In the genomic region with DNA sequence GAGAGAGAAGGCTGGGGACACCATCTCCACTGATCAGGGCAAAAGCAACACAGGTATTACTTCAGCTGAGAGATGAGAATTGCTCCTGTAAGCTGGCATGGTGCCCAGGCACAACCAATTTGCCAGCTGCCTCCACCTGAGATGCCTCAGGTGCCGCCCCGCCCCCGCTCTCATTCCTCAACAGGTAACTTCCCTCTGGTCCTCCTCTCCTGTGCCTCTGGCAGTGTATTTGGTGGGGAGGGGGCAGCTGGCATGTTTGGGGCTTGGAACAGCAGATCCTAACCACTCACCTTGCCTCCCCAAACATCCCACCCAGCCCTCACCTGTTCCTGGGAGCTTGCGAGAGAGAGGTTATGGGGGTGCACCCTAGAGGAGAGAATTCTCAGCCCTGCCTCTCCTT, we compare ENCODE assay signal across 17 cellular contexts. TPM values are rescaled to one million over a fixed set of nuclear protein-coding genes. Genes with fewer than 3 reads are reported as not detected.
DNase-seq lines count a peak whose midpoint lies in the region; ATAC-seq, FAIRE-seq and TF ChIP-seq lines count a peak whose summit lies in the region.
"Had no signal": no experiment of that assay in that cellular context is flagged by ENCODE, and none has a peak within 500 bp of the region (broad histone marks: within the 10 kb centered on the region; RNA-seq: fewer than 3 reads in every experiment).

No MANE protein-coding gene starts in this region.

- intact Hi-C loops in PC-9 (cut with micrococcal nuclease; ENCODE audit: unreplicated experiment): no loop called here
- intact Hi-C loops in HepG2 (cut with micrococcal nuclease; ENCODE audit: unreplicated experiment): no loop called here
- intact Hi-C loops in Right ventricle myocardium inferior (cut with DNase I): loop anchor here (5.0 kb wide), 1 partner anchor 54 kb away; no protein-coding TSS in a partner anchor

- no peak overlapping the region for H3K4me3 ChIP-seq in PC-9
- no peak overlapping the region for H3K4me3 ChIP-seq in HepG2 (replicated peaks in 1 of 3; ENCODE audit: insufficient read depth in 1 of 3, low read depth in 2 of 3, low read length in 3 of 3)
- H3K4me3 ChIP-seq: HAP-1 had no signal

- H3K36me3 Mint-ChIP-seq in natural killer cell treated with Interleukin-12 subunit alpha and Interleukin-12 subunit beta and Interleukin-15 and Interleukin-18, amount 100 ng/mL, for 72 hours: no peaks in the 10 kb centered on the region

- peaks cover 20% of the 10 kb centered on the region; the same call in 1 of the 2 replicates for H3F3A ChIP-seq in PC-9 (ENCODE audit: insufficient read depth, low read depth)

- no peak overlapping the region for H3K4me3 Mint-ChIP-seq in natural killer cell treated with Interleukin-12 subunit alpha and Interleukin-12 subunit beta and Interleukin-15 and Interleukin-18, amount 100 ng/mL, for 72 hours
- H3K4me3 Mint-ChIP-seq: activated CD8-positive, alpha-beta T cell treated with anti-CD3 and anti-CD28 coated beads, Interleukin-2, amount 10 ng/mL, durations not matched to agents 7 days and 5 days; stimulated activated effector memory CD8-positive, alpha-beta T cell treated with anti-CD3 and anti-CD28 coated beads, Interleukin-12 subunit alpha, Interleukin-12 subunit beta, amount 100 ng/mL, for 72 hours had no signal

- H3K9me2 ChIP-seq in PC-9 (ENCODE audit: insufficient read depth): no peaks in the 10 kb centered on the region

- no peak overlapping the region for H3K27ac Mint-ChIP-seq in natural killer cell treated with Interleukin-12 subunit alpha and Interleukin-12 subunit beta and Interleukin-15 and Interleukin-18, amount 100 ng/mL, for 72 hours
- H3K27ac Mint-ChIP-seq: activated CD8-positive, alpha-beta T cell treated with anti-CD3 and anti-CD28 coated beads, Interleukin-2, amount 10 ng/mL, durations not matched to agents 7 days and 5 days; stimulated activated effector memory CD8-positive, alpha-beta T cell treated with anti-CD3 and anti-CD28 coated beads, Interleukin-12 subunit alpha, Interleukin-12 subunit beta, amount 100 ng/mL, for 72 hours had no signal

- no peaks in the 10 kb centered on the region for H3K9me3 Mint-ChIP-seq in natural killer cell treated with Interleukin-12 subunit alpha and Interleukin-12 subunit beta and Interleukin-15 and Interleukin-18, amount 100 ng/mL, for 72 hours
- H3K9me3 Mint-ChIP-seq: stimulated activated effector memory CD8-positive, alpha-beta T cell treated with anti-CD3 and anti-CD28 coated beads, Interleukin-12 subunit alpha, Interleukin-12 subunit beta, amount 100 ng/mL, for 72 hours had no signal

- H3K27ac ChIP-seq in PC-9 (no peak overlapping the region), HepG2 (ENCODE audit: extremely low read length, insufficient read depth, low read length) (no peak overlapping the region)
- H3K27ac ChIP-seq: foreskin keratinocyte had no signal

- ATAC-seq in HepG2 (no peak), Right ventricle myocardium inferior (no peak)
- no peak for ATAC-seq in natural killer cell treated with Interleukin-12 subunit alpha and Interleukin-12 subunit beta and Interleukin-15 and Interleukin-18, amount 100 ng/mL, for 72 hours
- ATAC-seq: activated CD8-positive, alpha-beta T cell treated with anti-CD3 and anti-CD28 coated beads, Interleukin-2, amount 10 ng/mL, durations not matched to agents 7 days and 5 days; foreskin keratinocyte; stimulated activated effector memory CD8-positive, alpha-beta T cell treated with anti-CD3 and anti-CD28 coated beads, Interleukin-12 subunit alpha, Interleukin-12 subunit beta, amount 100 ng/mL, for 72 hours had no signal

- H3K4me1 ChIP-seq in PC-9 (replicated peaks; ENCODE audit: insufficient read depth) (peaks cover 26% of the 10 kb centered on the region), HepG2 (ENCODE audit: insufficient read depth, low read length) (peaks cover 89% of the 10 kb centered on the region)
- H3K4me1 ChIP-seq: foreskin keratinocyte had no signal

- H3K27me3 ChIP-seq in PC-9 (ENCODE audit: insufficient read depth, low read depth) (no peaks in the 10 kb centered on the region), HepG2 (ENCODE audit: control insufficient read depth in 1 of 2, insufficient read depth in 2 of 2, low read length in 2 of 2) (no peaks in the 10 kb centered on the region)

- H3K9me3 ChIP-seq in PC-9 (ENCODE audit: insufficient read depth, low read depth) (no peaks in the 10 kb centered on the region), HepG2 (ENCODE audit: low read length) (no peaks in the 10 kb centered on the region)

- WGBS in HepG2 (ENCODE audit: low lambda C conversion rate): 94% methylated on average over 4 of the region's 4 CpGs

- TF ChIP-seq EP300 in HepG2 (IDR thresholded peaks at IDR 0.05; ENCODE audit: low read depth in 2 of 2, low read length in 2 of 2) (no peak), HepG2 (CRISPR knock-in tag; IDR thresholded peaks at IDR 0.05; ENCODE audit: borderline replicate concordance) (no peak)

- no peak for TF ChIP-seq RAD21 in HepG2 (CRISPR knock-in tag; IDR thresholded peaks at IDR 0.05)

- H3K9ac ChIP-seq in HepG2 (ENCODE audit: insufficient read depth, low read depth, low read length): no peak overlapping the region

- H2AFZ ChIP-seq in PC-9 (no peak overlapping the region), HepG2 (ENCODE audit: low read length) (no peak overlapping the region)

- H4K20me1 ChIP-seq in PC-9 (ENCODE audit: insufficient read depth) (peaks cover 6% of the 10 kb centered on the region; the same call in 1 of the 2 replicates), HepG2 (ENCODE audit: insufficient read depth, low read length) (no peaks in the 10 kb centered on the region; the same call in 1 of the 2 replicates)

- H3K27me3 Mint-ChIP-seq in natural killer cell treated with Interleukin-12 subunit alpha and Interleukin-12 subunit beta and Interleukin-15 and Interleukin-18, amount 100 ng/mL, for 72 hours: peaks cover 40 to 42% of the 10 kb centered on the region in 2 donors

- BruUV-seq in PC-9 (replicated peaks; lab: Mats Ljungman, UMichigan) (no TSS peak), HepG2 (replicated peaks; lab: Mats Ljungman, UMichigan) (no TSS peak)

- DNase-seq in DMS153 (lab: John Stamatoyannopoulos, UW) (peak; percentile 69), NCI-H1105 (lab: John Stamatoyannopoulos, UW) (peak; percentile 83), PC-9 (peak; percentile 54 to 66), HepG2 (ENCODE audit: low spot score) (no peak), NK-92 (lab: John Stamatoyannopoulos, UW; ENCODE audit: unreplicated experiment) (no peak), Right ventricle myocardium inferior (ENCODE audit: missing footprints) (no peak)
- DNase-seq in activated T-cell treated with anti-CD3 and anti-CD28 coated beads, Interleukin-2, amount 50 U/mL, for 48 hours: no peak
- DNase-seq in natural killer cell treated with Interleukin-12 subunit alpha and Interleukin-12 subunit beta and Interleukin-15 and Interleukin-18, amount 100 ng/mL, for 72 hours (ENCODE audit: low spot score): no peak
- DNase-seq: activated CD8-positive, alpha-beta T cell treated with anti-CD3 and anti-CD28 coated beads, Interleukin-2, amount 10 ng/mL, durations not matched to agents 7 days and 5 days; effector memory CD4-positive, alpha-beta T cell; kidney; NCI-H1694 treated with DMSO at 0.1 percent for 48 hours; stimulated activated CD4-positive, alpha-beta T cell treated with anti-CD3 and anti-CD28 coated beads, Interleukin-2, amount 100 ng/mL, for 48 hours had no signal

- TF ChIP-seq CTCF in PC-9 (conservative IDR thresholded peaks at IDR 0.05) (no peak), HepG2 (CRISPR knock-in tag; IDR thresholded peaks at IDR 0.05) (no peak)

- H3K79me2 ChIP-seq in PC-9 (ENCODE audit: low read depth): no peaks in the 10 kb centered on the region; the same call in 1 of the 2 replicates
- H3K79me2 ChIP-seq in HepG2 (ENCODE audit: insufficient read depth, low read length): peaks cover 3% of the 10 kb centered on the region

- in situ Hi-C loops in HepG2 (cut with HindIII; ENCODE audit: extremely low pct_ligation_motif_present, low pct_unique_long_range_greater_than_20kb): loop anchor here (5.0 kb wide), 1 partner anchor 49 kb away; no protein-coding TSS in a partner anchor

- H3K4me2 ChIP-seq in PC-9: peak overlapping the region; percentile 40; the same call in 1 of the 2 replicates
- H3K4me2 ChIP-seq in HepG2 (ENCODE audit: low read depth, low read length): no peak overlapping the region

- FAIRE-seq in HepG2 (lab: Jason Lieb, UNC): no peak
- FAIRE-seq: kidney had no signal

- CTCF ChIA-PET in PC-9 (lab: Charles Lee): interaction anchor here (0.8 kb wide), 1 partner anchor 54 kb away, joined by 4 read pairs; no protein-coding TSS in a partner anchor
- CTCF ChIA-PET in HepG2 (lab: Yijun Ruan, JAX; ENCODE audit: low intra/inter-chr PET ratio, low total read pairs): interaction anchor here (1.2 kb wide), 1 partner anchor 27 kb away, joined by 3 read pairs; no protein-coding TSS in a partner anchor

- no peaks in the 10 kb centered on the region for H3K36me3 ChIP-seq in PC-9 (ENCODE audit: low read depth)
- H3K36me3 ChIP-seq in HepG2 (replicated peaks in 1 of 2; ENCODE audit: control insufficient read depth in 1 of 2, insufficient read depth in 2 of 2, low read length in 2 of 2): no peaks in the 10 kb centered on the region
- H3K36me3 ChIP-seq: HAP-1 had no signal

- POLR2A ChIA-PET in PC-9 (lab: Charles Lee; ENCODE audit: unreplicated experiment): no interaction called here
- POLR2A ChIA-PET in HepG2 (lab: Yijun Ruan, JAX): interaction anchor here (0.9 to 13.7 kb wide), 3 partner anchors 7 to 49 kb away, joined by 3 to 208 read pairs (median 143); no protein-coding TSS in a partner anchor

- TF ChIP-seq POLR2A in HepG2 (IDR thresholded peaks at IDR 0.05; ENCODE audit: insufficient read depth in 1 of 2, low read depth in 2 of 2, low read length in 2 of 2): no peak

- peaks cover 0 to 12% of the 10 kb centered on the region in 2 donors for H3K4me1 Mint-ChIP-seq in natural killer cell treated with Interleukin-12 subunit alpha and Interleukin-12 subunit beta and Interleukin-15 and Interleukin-18, amount 100 ng/mL, for 72 hours (ENCODE audit: low read depth in 2 of 2)

RNA-seq across cellular contexts. Expression of gene SRCIN1, which starts 2.9 kb away (rescaled TPM):
- total RNA-seq in PC-9 (2021) (16.7 and 23.7 TPM in 2 replicates), HepG2 (2016; rRNA removed; fragmentation: Illumina TruSeq; extraction: Trizol) (0.90 and 1.2 TPM in 2 replicates), Right ventricle myocardium inferior (1.4 TPM)
- total RNA-seq in HepG2 (2016; cell fraction: cytosol; rRNA removed; fragmentation: Illumina TruSeq; extraction: Trizol; ENCODE audit: low read depth): 0.26 and 0.30 TPM in 2 replicates
- total RNA-seq in HepG2 (2016; cell fraction: insoluble cytoplasmic fraction; rRNA removed; fragmentation: Illumina TruSeq; extraction: Trizol): 0.76 and 1.4 TPM in 2 replicates
- total RNA-seq in HepG2 (2016; cell fraction: membrane; rRNA removed; fragmentation: Illumina TruSeq; extraction: Trizol): 0.43 and 1.00 TPM in 2 replicates
- 2.5 and 3.1 TPM in 2 replicates for total RNA-seq in HepG2 (2016; cell fraction: nucleus; rRNA removed; fragmentation: Illumina TruSeq; extraction: Trizol)
- polyA plus RNA-seq in HepG2 (2011; rRNA removed): 9.6 and 19.8 TPM in 2 replicates
- polyA plus RNA-seq in HepG2 (2011; cell fraction: cytosol; rRNA removed): 2.9 and 4.8 TPM in 2 replicates
- 128 and 143 TPM in 2 replicates for polyA plus RNA-seq in HepG2 (2011; cell fraction: nucleus; rRNA removed)
- 9.9 and 11.0 TPM in 2 replicates for polyA plus RNA-seq in HepG2 (2012)
- polyA plus RNA-seq in HepG2 (2016; cell fraction: cytosol; fragmentation: Illumina TruSeq; extraction: Trizol; ENCODE audit: low read depth): 0.26 and 0.32 TPM in 2 replicates
- 1.0 and 2.4 TPM in 2 replicates for polyA plus RNA-seq in HepG2 (2016; cell fraction: insoluble cytoplasmic fraction; fragmentation: Illumina TruSeq; extraction: Trizol; ENCODE audit: low read depth)
- 0.64 and 0.68 TPM in 2 replicates for polyA plus RNA-seq in HepG2 (2016; cell fraction: membrane; fragmentation: Illumina TruSeq; extraction: Trizol; ENCODE audit: low read depth)
- polyA plus RNA-seq in HepG2 (2016; cell fraction: nucleus; fragmentation: Illumina TruSeq; extraction: Trizol; ENCODE audit: insufficient read depth, low read depth): 13.9 and 14.2 TPM in 2 replicates
- polyA minus RNA-seq in HepG2 (2011; rRNA and poly(A)+ RNA removed; ENCODE audit: low replicate concordance): 2.4 and 22.5 TPM in 2 replicates
- polyA minus RNA-seq in HepG2 (2011; cell fraction: cytosol; rRNA and poly(A)+ RNA removed): 5.7 and 10.1 TPM in 2 replicates
- polyA minus RNA-seq in HepG2 (2011; cell fraction: nucleus; rRNA and poly(A)+ RNA removed): 22.4 and 24.7 TPM in 2 replicates
- total RNA-seq in natural killer cell treated with Interleukin-12 subunit alpha and Interleukin-12 subunit beta and Interleukin-15 and Interleukin-18, amount 100 ng/mL, for 72 hours: under 1 TPM; 0.05 to 0.28 TPM
- total RNA-seq: RPMI7951 had no signal

Comparison
In these comparisons a context has a peak if more than half of its experiments do, and no peak if none do; other contexts are left out.
1. DNase-seq: peak in DMS153 (single experiment), NCI-H1105 (single experiment) and PC-9 (2 of 2); none in HepG2 (single experiment), NK-92 (single experiment), activated T-cell treated with anti-CD3 and anti-CD28 coated beads, Interleukin-2, amount 50 U/mL, for 48 hours (0 of 2), Right ventricle myocardium inferior (single experiment) and natural killer cell treated with Interleukin-12 subunit alpha and Interleukin-12 subunit beta and Interleukin-15 and Interleukin-18, amount 100 ng/mL, for 72 hours (single experiment).